In genomic region chr3:129822679-129823078, GRCh38 we compare ENCODE assay signal across 1 cellular context.
TF ChIP-seq lines count a peak whose summit lies in the region.

No MANE protein-coding gene starts in this region.

TF ChIP-seq in HepG2, 621 proteins besides CTCF, POLR2A, EP300 and RAD21 (continued from another document):
- TF ChIP-seq ZNF589 (CRISPR knock-in tag; conservative IDR thresholded peaks at IDR 0.05): no peak
- TF ChIP-seq STAT6 (CRISPR knock-in tag; IDR thresholded peaks at IDR 0.05; ENCODE audit: borderline replicate concordance): no peak
- TF ChIP-seq CSRNP2 (CRISPR knock-in tag; conservative IDR thresholded peaks at IDR 0.05; ENCODE audit: low read depth): no peak
- TF ChIP-seq WIZ (CRISPR knock-in tag; IDR thresholded peaks at IDR 0.05): no peak
- TF ChIP-seq MZF1 (CRISPR knock-in tag; IDR thresholded peaks at IDR 0.05; ENCODE audit: borderline replicate concordance): no peak
- TF ChIP-seq ZNF841 (CRISPR knock-in tag; IDR thresholded peaks at IDR 0.05; ENCODE audit: borderline replicate concordance): no peak
- no peak for TF ChIP-seq SP2 (CRISPR knock-in tag; IDR thresholded peaks at IDR 0.05)
- TF ChIP-seq ZFP36L1 (CRISPR knock-in tag; IDR thresholded peaks at IDR 0.05): no peak
- no peak for TF ChIP-seq ZNF354B (CRISPR knock-in tag; IDR thresholded peaks at IDR 0.05)
- TF ChIP-seq RBM39 (IDR thresholded peaks at IDR 0.05; ENCODE audit: low read depth, low read length, poor library complexity, severe bottlenecking): no peak
- no peak for TF ChIP-seq ZNF672 (CRISPR knock-in tag; IDR thresholded peaks at IDR 0.05)
- no peak for TF ChIP-seq RELA (CRISPR knock-in tag; IDR thresholded peaks at IDR 0.05)
